ENCODE assay signal across 7 cellular contexts in genomic region chr9:125650271-125650737, GRCh38. TPM values are rescaled to one million over a fixed set of nuclear protein-coding genes. Genes with fewer than 3 reads are reported as not detected.
A peak's percentile ranks its signal among the peaks of the same experiment; 100 is the strongest.
DNase-seq lines count a peak whose midpoint lies in the region; ATAC-seq and TF ChIP-seq lines count a peak whose summit lies in the region.

No MANE protein-coding gene starts in this region.

- H3K27ac ChIP-seq in H9 (ENCODE audit: insufficient read length, low read depth, low read length): peak overlapping the region; percentile 28

- no peak overlapping the region; the same call in 1 of the 2 replicates for H3K14ac ChIP-seq in H9 (ENCODE audit: insufficient read depth, low read length)

- H3K4ac ChIP-seq in H9 (ENCODE audit: low read depth, low read length): no peak overlapping the region

- DNase-seq in H9 (no peak), MV-4-11 (lab: John Stamatoyannopoulos, UW) (peak; percentile 92), choroid plexus epithelial cell (ENCODE audit: low read depth) (peak; percentile 50), DMS79 treated with DMSO at 0.1 percent for 48 hours (lab: John Stamatoyannopoulos, UW) (no peak), NCI-H146 (lab: John Stamatoyannopoulos, UW) (no peak)
- peak; percentile 42 for DNase-seq in stimulated activated CD8-positive, alpha-beta memory T cell treated with anti-CD3 and anti-CD28 coated beads, Interleukin-4, amount 100 ng/mL, for 48 hours

- H3K23me2 ChIP-seq in H9 (ENCODE audit: insufficient read length, low read depth, low read length, poor library complexity, severe bottlenecking): no peaks in the 10 kb centered on the region

- H3K27ac Mint-ChIP-seq in H9: peak overlapping the region; percentile 62 to 90 (median 87)

- H3K27me3 ChIP-seq in H9 (ENCODE audit: insufficient read depth, low read length): no peaks in the 10 kb centered on the region

- no peak overlapping the region for H2AFZ ChIP-seq in H9 (ENCODE audit: low read length)

- H4K91ac ChIP-seq in H9 (ENCODE audit: insufficient read length, low read depth, low read length): no peak overlapping the region

- no peaks in the 10 kb centered on the region for H3K27me3 Mint-ChIP-seq in H9 (ENCODE audit: low read depth)

- no peak overlapping the region for H3K56ac ChIP-seq in H9 (ENCODE audit: insufficient read length, low read depth, low read length)

- H2BK12ac ChIP-seq in H9 (ENCODE audit: insufficient read length, low read depth, low read length): peak overlapping the region; percentile 43

- peaks cover 2% of the 10 kb centered on the region; the same call in 1 of the 2 replicates for H3K79me2 ChIP-seq in H9 (ENCODE audit: insufficient read depth, low read length)

- no peak overlapping the region for H2BK120ac ChIP-seq in H9 (ENCODE audit: low read depth, low read length, poor library complexity, severe bottlenecking)

- H3K4me2 ChIP-seq in H9 (ENCODE audit: insufficient read depth, insufficient read length, low read length): no peak overlapping the region

- no peak overlapping the region for H4K8ac ChIP-seq in H9 (replicated peaks; ENCODE audit: insufficient read length, low read depth, low read length)

- H2BK15ac ChIP-seq in H9 (ENCODE audit: low read depth, low read length): no peak overlapping the region

- peaks cover 23% of the 10 kb centered on the region; the same call in 1 of the 2 replicates for H3K4me1 ChIP-seq in H9 (ENCODE audit: insufficient read depth, low read length)

- no peak overlapping the region for H2BK5ac ChIP-seq in H9 (ENCODE audit: insufficient read length, low read length)

- no peaks in the 10 kb centered on the region for H4K20me1 ChIP-seq in H9 (ENCODE audit: control insufficient read depth, insufficient read depth, insufficient read length)

- H3T11ph ChIP-seq in H9 (ENCODE audit: low read length): no peak overlapping the region

- H2AK5ac ChIP-seq in H9 (ENCODE audit: insufficient read length, low read length): peak overlapping the region; percentile 9

- H3K9ac ChIP-seq in H9 (ENCODE audit: extremely low read depth, insufficient read length, low read length): no peak overlapping the region

- TF ChIP-seq CTCF in H9 (conservative IDR thresholded peaks at IDR 0.05): no peak
- TF ChIP-seq CTCF in choroid plexus epithelial cell (conservative IDR thresholded peaks at IDR 0.05; ENCODE audit: low read depth, low read length): no peak

- no peaks in the 10 kb centered on the region for H3K9me3 Mint-ChIP-seq in H9

- ATAC-seq in GM18517 (IDR thresholded peaks at IDR 0.05; ENCODE audit: unreplicated experiment): peak; percentile 74

- no peak overlapping the region for H4K5ac ChIP-seq in H9 (ENCODE audit: insufficient read length, low read depth, low read length)

- no CpG with 5 or more reads among the region's 3 CpGs for WGBS in H9 (ENCODE audit: extremely low coverage, insufficient read length, low lambda C conversion rate)

- H3K79me1 ChIP-seq in H9 (ENCODE audit: insufficient read depth, low read depth, low read length, poor library complexity, severe bottlenecking): peaks cover 3% of the 10 kb centered on the region

- H3K23ac ChIP-seq in H9 (ENCODE audit: insufficient read length, low read depth, low read length): no peak overlapping the region

- no peaks in the 10 kb centered on the region for H3K9me3 ChIP-seq in H9 (ENCODE audit: control insufficient read depth, low read depth, low read length)

- peaks cover 81 to 83% of the 10 kb centered on the region in 2 experiments for H3K4me1 Mint-ChIP-seq in H9

- H3K18ac ChIP-seq in H9 (ENCODE audit: insufficient read length, low read depth, low read length): peak overlapping the region; percentile 6

- H3K4me3 Mint-ChIP-seq in H9: no peak overlapping the region

- no peak overlapping the region for H3K4me3 ChIP-seq in choroid plexus epithelial cell (ENCODE audit: low read depth, low read length)

- no peaks in the 10 kb centered on the region; a peak in 1 of 7 replicates for H3K36me3 Mint-ChIP-seq in H9 (ENCODE audit: insufficient read depth in 1 of 3, low read depth in 3 of 3)

- no peak overlapping the region for H2BK20ac ChIP-seq in H9 (ENCODE audit: low read depth, low read length, poor library complexity, severe bottlenecking)

RNA-seq across cellular contexts. Expression of gene MAPKAP1, which starts 56.7 kb away (rescaled TPM):
- total RNA-seq in H9 (2021): 86.4 and 97.0 TPM in 2 replicates

Comparison
In these comparisons a context has a peak if more than half of its experiments do, and no peak if none do; other contexts are left out.
1. DNase-seq: peak in MV-4-11 (single experiment), choroid plexus epithelial cell (single experiment) and stimulated activated CD8-positive, alpha-beta memory T cell treated with anti-CD3 and anti-CD28 coated beads, Interleukin-4, amount 100 ng/mL, for 48 hours (single experiment); none in H9 (single experiment), DMS79 treated with DMSO at 0.1 percent for 48 hours (single experiment) and NCI-H146 (single experiment).